20 cellular contexts compared by ENCODE assay signal in genomic region chr18:61388010-61388409, GRCh38. TPM values are rescaled to one million over a fixed set of nuclear protein-coding genes. Genes with fewer than 3 reads are reported as not detected.
DNase-seq lines count a peak whose midpoint lies in the region; FAIRE-seq and TF ChIP-seq lines count a peak whose summit lies in the region.
"Had no signal": no experiment of that assay in that cellular context is flagged by ENCODE, and none has a peak within 500 bp of the region (broad histone marks: within the 10 kb centered on the region; RNA-seq: fewer than 3 reads in every experiment).

No MANE protein-coding gene starts in this region.

- H4K20me1 ChIP-seq in GM23248 (ENCODE audit: insufficient read depth), result no peaks in the 10 kb centered on the region

- no peaks in the 10 kb centered on the region for H3F3A ChIP-seq in GM23248 (ENCODE audit: insufficient read depth)

- H3K27me3 ChIP-seq in GM23248 (replicated peaks; ENCODE audit: insufficient read depth) (no peaks in the 10 kb centered on the region), small intestine (ENCODE audit: control insufficient read depth in 2 of 2, insufficient read depth in 2 of 2, low read length in 2 of 2) (no peaks in the 10 kb centered on the region)
- H3K27me3 ChIP-seq: BE2C had no signal

- H3K4me1 ChIP-seq in GM23248 (ENCODE audit: insufficient read depth) (peaks cover 11% of the 10 kb centered on the region), small intestine (ENCODE audit: control insufficient read depth in 2 of 2, insufficient read depth in 1 of 2, low read depth in 1 of 2, low read length in 1 of 2) (no peaks in the 10 kb centered on the region)
- H3K4me1 ChIP-seq: BE2C had no signal

- no peaks in the 10 kb centered on the region for H3K36me3 Mint-ChIP-seq in type B pancreatic cell
- H3K36me3 Mint-ChIP-seq: CD4-positive, alpha-beta memory T cell had no signal

- H3K9me3 Mint-ChIP-seq in type B pancreatic cell, result no peaks in the 10 kb centered on the region
- H3K9me3 Mint-ChIP-seq: H9 had no signal

- no peak overlapping the region for H3K4me3 Mint-ChIP-seq in type B pancreatic cell
- H3K4me3 Mint-ChIP-seq: CD4-positive, alpha-beta memory T cell; H9 had no signal

- peak; percentile 74 for DNase-seq in GM23248
- DNase-seq in cardiac fibroblast (ENCODE audit: low read depth in 2 of 2), result peak; percentile 38 to 62
- peak; percentile 27 to 66 for DNase-seq in foreskin fibroblast
- DNase-seq in small intestine, result peak; percentile 66
- no peak for DNase-seq in type B pancreatic cell (ENCODE audit: extremely low spot score, unreplicated experiment)
- no peak for DNase-seq in activated gamma-delta T cell treated with Interleukin-2 at 50 U/mL for 16 hours
- no peak for DNase-seq in activated CD4-positive, alpha-beta T cell treated with anti-CD3 and anti-CD28 coated beads for 1 hour
- DNase-seq in GM10248 (ENCODE audit: extremely low spot score), result no peak
- DNase-seq: ACHN; BE2C; CD4-positive, alpha-beta memory T cell; EL; H9; NCI-H1417; NCI-H2081; NCI-H524 treated with DMSO at 0.1 percent for 48 hours; SIG-M5 had no signal

- no peak overlapping the region for H3K4me2 ChIP-seq in GM23248 (ENCODE audit: unreplicated experiment)

- CTCF ChIA-PET in GM10248 (lab: Yijun Ruan, JAX), result no interaction called here

- H2AFZ ChIP-seq in GM23248, result no peak overlapping the region

- H3K4me3 ChIP-seq in GM23248 (no peak overlapping the region), cardiac fibroblast (replicated peaks in 1 of 2; ENCODE audit: low read depth in 2 of 2, low read length in 2 of 2) (no peak overlapping the region), foreskin fibroblast (ENCODE audit: low read depth in 1 of 2, low read length in 2 of 2) (no peak overlapping the region), small intestine (ENCODE audit: low read depth in 1 of 2, low read length in 2 of 2) (no peak overlapping the region)

- TF ChIP-seq CTCF in cardiac fibroblast (IDR thresholded peaks at IDR 0.05; ENCODE audit: low read depth, low read length) (no peak), foreskin fibroblast (IDR thresholded peaks at IDR 0.05; ENCODE audit: low read depth, low read length) (no peak), type B pancreatic cell (conservative IDR thresholded peaks at IDR 0.05) (no peak), GM10248 (IDR thresholded peaks at IDR 0.05; ENCODE audit: control extremely low read depth, extremely low read depth, low read depth, missing control alignments) (no peak)

- H3K36me3 ChIP-seq in GM23248 (ENCODE audit: low read depth) (no peaks in the 10 kb centered on the region), small intestine (ENCODE audit: control insufficient read depth in 2 of 2, insufficient read depth in 2 of 2, low read length in 2 of 2) (no peaks in the 10 kb centered on the region)
- H3K36me3 ChIP-seq: BE2C had no signal

- no peak overlapping the region for H3K27ac ChIP-seq in GM23248
- H3K27ac ChIP-seq in small intestine (ENCODE audit: low read depth in 1 of 2, low read length in 1 of 2), result no peak overlapping the region

- H3K9me3 ChIP-seq in GM23248 (ENCODE audit: low read depth) (no peaks in the 10 kb centered on the region), small intestine (ENCODE audit: control insufficient read depth, low read depth) (no peaks in the 10 kb centered on the region)
- H3K9me3 ChIP-seq: BE2C had no signal

- WGBS in GM23248 (ENCODE audit: low coverage in 1 of 2, low lambda C conversion rate in 2 of 2, missing lambda C conversion rate in 2 of 2), 2 experiments, result 3 to 9% methylated on average over 2 of the region's 2 CpGs
- 15 to 57% (median 41%) methylated on average over 2 of the region's 2 CpGs for WGBS in small intestine, 3 donors

- H3K4me1 Mint-ChIP-seq in type B pancreatic cell (ENCODE audit: unreplicated experiment), result no peaks in the 10 kb centered on the region
- H3K4me1 Mint-ChIP-seq: CD4-positive, alpha-beta memory T cell; H9 had no signal

- H3K79me2 ChIP-seq in GM23248 (ENCODE audit: insufficient read depth), result no peaks in the 10 kb centered on the region

- POLR2A ChIA-PET in GM10248 (lab: Yijun Ruan, JAX), result no interaction called here

- H3K9ac ChIP-seq in GM23248, result no peak overlapping the region

- FAIRE-seq in small intestine (lab: Jason Lieb, UNC), result no peak
- FAIRE-seq: HepG2 had no signal

- no peaks in the 10 kb centered on the region for H3K9me2 ChIP-seq in GM23248 (ENCODE audit: insufficient read depth)

- H3K27me3 Mint-ChIP-seq in type B pancreatic cell, result no peaks in the 10 kb centered on the region
- H3K27me3 Mint-ChIP-seq: CD4-positive, alpha-beta memory T cell had no signal

- in situ Hi-C loops in GM23248 (cut with MboI), result no loop called here

- H3K27ac Mint-ChIP-seq in type B pancreatic cell, result no peak overlapping the region
- H3K27ac Mint-ChIP-seq: CD4-positive, alpha-beta memory T cell; H9 had no signal

RNA-seq across cellular contexts. Expression of gene CDH20, which starts 54.8 kb away (rescaled TPM):
- not detected in 2 replicates for total RNA-seq in GM23248 (2014; rRNA removed; shearing (Covaris generic))
- polyA plus RNA-seq in GM23248 (2016; fragmentation: Nextera tagmentation; extraction: Ambion mirVana) (0.13 TPM in 1 of 2 replicates, not detected in the other), small intestine (under 1 TPM in 1 of 3 donors, not detected in 2; 0.10 TPM)
- 0.86 and 1.6 TPM in 2 replicates for total RNA-seq in type B pancreatic cell (ENCODE audit: low replicate concordance)
- total RNA-seq: CD4-positive, alpha-beta memory T cell; H9; HepG2; OCI-LY7; RPMI7951 had no signal
- polyA plus RNA-seq: CD4-positive, alpha-beta memory T cell; HepG2 had no signal

Comparison
In these comparisons a context has a peak if more than half of its experiments do, and no peak if none do; other contexts are left out.
1. DNase-seq: peak in GM23248 (single experiment), cardiac fibroblast (2 of 2), foreskin fibroblast (2 of 2) and small intestine (single experiment); none in type B pancreatic cell (single experiment), activated gamma-delta T cell treated with Interleukin-2 at 50 U/mL for 16 hours (single experiment), activated CD4-positive, alpha-beta T cell treated with anti-CD3 and anti-CD28 coated beads for 1 hour (single experiment) and GM10248 (single experiment).